In the genomic region with DNA sequence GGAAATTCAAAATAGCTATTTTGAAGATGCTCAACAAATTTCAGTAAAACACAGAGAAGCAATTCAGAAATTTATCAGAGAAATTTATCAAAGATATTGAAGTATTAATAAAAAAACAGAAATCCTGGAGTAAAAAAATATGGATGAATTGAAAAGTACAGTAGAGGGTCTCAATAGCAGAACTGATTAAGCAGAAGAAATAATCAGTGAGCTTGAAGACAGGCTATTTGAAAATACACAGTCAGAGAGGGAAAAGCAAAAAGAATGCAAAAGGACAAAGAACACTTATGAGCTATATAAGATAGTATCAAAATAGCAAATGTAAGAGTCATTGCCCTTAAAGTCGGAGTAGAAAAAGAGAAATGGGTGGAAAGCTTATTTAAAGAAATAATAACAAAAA, we compare ENCODE assay signal across 8 cellular contexts.
"Had no signal": no experiment of that assay in that cellular context is flagged by ENCODE, and none has a peak within 500 bp of the region (broad histone marks: within the 10 kb centered on the region; RNA-seq: fewer than 3 reads in every experiment).

No MANE protein-coding gene starts in this region.

- DNase-seq: GDM1, GF-D8 had no signal

- ATAC-seq: GM12878 had no signal

- H3K4me3 ChIP-seq: GM12878 had no signal

- FAIRE-seq: G401.6, GM12878, GM12891, GM12892, GM18507, GM19239 had no signal
